Comparison of ENCODE assay signal across 14 cellular contexts in the genomic region with DNA sequence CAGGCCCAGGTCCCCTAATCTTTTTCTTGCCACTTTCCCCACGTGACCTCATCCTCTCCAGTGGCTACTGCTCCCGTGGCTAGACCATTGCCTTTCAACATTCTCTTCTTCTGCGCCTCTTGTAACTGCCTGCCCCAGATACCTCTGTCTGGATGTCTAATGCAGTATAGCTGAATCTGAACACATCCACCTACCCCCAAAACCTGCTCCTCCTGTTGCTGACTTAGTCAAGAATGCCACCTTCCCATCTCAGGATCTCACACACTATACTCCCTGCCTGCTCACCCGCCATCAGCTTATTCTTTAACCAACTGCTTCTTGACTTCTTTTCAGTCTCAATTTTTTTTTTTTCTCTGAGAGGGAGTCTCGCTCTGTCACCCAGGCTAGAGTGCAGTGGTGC. TPM values are rescaled to one million over a fixed set of nuclear protein-coding genes. Genes with fewer than 3 reads are reported as not detected.
DNase-seq lines count a peak whose midpoint lies in the region; ATAC-seq, FAIRE-seq and TF ChIP-seq lines count a peak whose summit lies in the region.
"Had no signal": no experiment of that assay in that cellular context is flagged by ENCODE, and none has a peak within 500 bp of the region (broad histone marks: within the 10 kb centered on the region; RNA-seq: fewer than 3 reads in every experiment).

No MANE protein-coding gene starts in this region.

- H3K27ac ChIP-seq in left ventricle myocardium inferior (replicated peaks) (peak overlapping the region; percentile 55), astrocyte (ENCODE audit: low read depth, low read length) (peak overlapping the region; percentile 11), mesodermal cell (ENCODE audit: low read depth, low read length, severe bottlenecking) (peak overlapping the region; percentile 10), upper lobe of right lung (peak overlapping the region; percentile 83)

- ATAC-seq in Right ventricle myocardium inferior (no peak), upper lobe of right lung (no peak)
- ATAC-seq: activated naive CD8-positive, alpha-beta T cell treated with anti-CD3 and anti-CD28 coated beads, Interleukin-2, amount 50 U/mL, for 24 hours; heart right ventricle; psoas muscle had no signal

- H3K9me3 ChIP-seq in left ventricle myocardium inferior (replicated peaks) = no peaks in the 10 kb centered on the region
- H3K9me3 ChIP-seq in astrocyte (ENCODE audit: insufficient read depth, low read depth, low read length) = no peaks in the 10 kb centered on the region
- no peaks in the 10 kb centered on the region for H3K9me3 ChIP-seq in mesodermal cell (ENCODE audit: control insufficient read depth, low read length)
- H3K9me3 ChIP-seq in upper lobe of right lung = no peaks in the 10 kb centered on the region
- H3K9me3 ChIP-seq: heart right ventricle, psoas muscle had no signal

- H3K36me3 Mint-ChIP-seq in astrocyte (ENCODE audit: low read depth, unreplicated experiment) = peaks cover 12% of the 10 kb centered on the region

- DNase-seq in left ventricle myocardium inferior (no peak), Right ventricle myocardium inferior (ENCODE audit: missing footprints) (no peak), astrocyte (ENCODE audit: low read depth) (no peak), upper lobe of right lung (no peak), T1000 (lab: John Stamatoyannopoulos, UW) (no peak), D721Med (ENCODE audit: insufficient read length, low spot score) (no peak)
- DNase-seq in activated naive CD4-positive, alpha-beta T cell (lab: John Stamatoyannopoulos, UW) = no peak
- DNase-seq: activated CD8-positive, alpha-beta memory T cell treated with anti-CD3 and anti-CD28 coated beads for 24 hours; activated naive CD8-positive, alpha-beta T cell treated with anti-CD3 and anti-CD28 coated beads, Interleukin-2, amount 50 U/mL, for 24 hours; heart right ventricle; NCI-H1092 treated with DMSO at 0.1 percent for 48 hours; NCI-H526; psoas muscle had no signal

- peaks cover 16% of the 10 kb centered on the region for H3K79me2 ChIP-seq in astrocyte (ENCODE audit: insufficient read depth, low read length)

- FAIRE-seq in astrocyte (lab: Jason Lieb, UNC) (no peak), D721Med (lab: Jason Lieb, UNC) (no peak)

- no peaks in the 10 kb centered on the region for H3K9me3 Mint-ChIP-seq in astrocyte (ENCODE audit: unreplicated experiment)
- H3K9me3 Mint-ChIP-seq: activated naive CD8-positive, alpha-beta T cell treated with anti-CD3 and anti-CD28 coated beads, Interleukin-2, amount 50 U/mL, for 24 hours had no signal

- intact Hi-C loops in left ventricle myocardium inferior (cut with micrococcal nuclease) = no loop called here
- intact Hi-C loops in Right ventricle myocardium inferior (cut with DNase I) = no loop called here
- intact Hi-C loops in upper lobe of right lung (cut with DNase I) = no loop called here

- TF ChIP-seq CTCF in left ventricle myocardium inferior (IDR thresholded peaks at IDR 0.05; ENCODE audit: borderline replicate concordance) = no peak
- no peak for TF ChIP-seq CTCF in astrocyte (IDR thresholded peaks at IDR 0.05; ENCODE audit: insufficient read depth, low read depth, low read length)
- no peak for TF ChIP-seq CTCF in upper lobe of right lung (IDR thresholded peaks at IDR 0.05)
- TF ChIP-seq CTCF in D721Med (IDR thresholded peaks at IDR 0.05; ENCODE audit: insufficient read depth, missing control alignments) = no peak

- H3K4me1 Mint-ChIP-seq in astrocyte (ENCODE audit: low read depth, unreplicated experiment) = peaks cover 23% of the 10 kb centered on the region

- no peaks in the 10 kb centered on the region for H3K27me3 Mint-ChIP-seq in astrocyte (ENCODE audit: low read depth, unreplicated experiment)
- H3K27me3 Mint-ChIP-seq: activated naive CD8-positive, alpha-beta T cell treated with anti-CD3 and anti-CD28 coated beads, Interleukin-2, amount 50 U/mL, for 24 hours had no signal

- 93 to 94% methylated on average over 4 of the region's 5 CpGs for WGBS in mesodermal cell (ENCODE audit: insufficient coverage in 2 of 2), 2 experiments

- H2AFZ ChIP-seq in astrocyte (ENCODE audit: low read depth, low read length) = no peak overlapping the region

- H3K27me3 ChIP-seq in left ventricle myocardium inferior (ENCODE audit: low read depth) = no peaks in the 10 kb centered on the region
- no peaks in the 10 kb centered on the region for H3K27me3 ChIP-seq in astrocyte (ENCODE audit: insufficient read depth, low read length)
- no peaks in the 10 kb centered on the region for H3K27me3 ChIP-seq in upper lobe of right lung
- H3K27me3 ChIP-seq: heart right ventricle had no signal

- H3K4me1 ChIP-seq in left ventricle myocardium inferior (peaks cover 30% of the 10 kb centered on the region), astrocyte (ENCODE audit: insufficient read depth, low read length) (peaks cover 27% of the 10 kb centered on the region), mesodermal cell (ENCODE audit: control insufficient read depth, insufficient read depth, low read length, poor library complexity, severe bottlenecking) (peaks cover 13% of the 10 kb centered on the region), upper lobe of right lung (peaks cover 50% of the 10 kb centered on the region)

- peak overlapping the region; percentile 21 for H3K4me3 Mint-ChIP-seq in astrocyte (ENCODE audit: unreplicated experiment)
- H3K4me3 Mint-ChIP-seq: activated naive CD8-positive, alpha-beta T cell treated with anti-CD3 and anti-CD28 coated beads, Interleukin-2, amount 50 U/mL, for 24 hours had no signal

- H3K27ac Mint-ChIP-seq in astrocyte (ENCODE audit: unreplicated experiment) = no peak overlapping the region
- H3K27ac Mint-ChIP-seq: activated naive CD8-positive, alpha-beta T cell treated with anti-CD3 and anti-CD28 coated beads, Interleukin-2, amount 50 U/mL, for 24 hours had no signal

- peaks cover 19% of the 10 kb centered on the region for H4K20me1 ChIP-seq in astrocyte (ENCODE audit: insufficient read depth, low read length)

- H3K9ac ChIP-seq in astrocyte (ENCODE audit: low read length) = no peak overlapping the region

- H3K4me2 ChIP-seq in astrocyte (ENCODE audit: low read length) = no peak overlapping the region

- H3K4me3 ChIP-seq in left ventricle myocardium inferior (no peak overlapping the region), astrocyte (ENCODE audit: insufficient read depth, low read depth, low read length) (no peak overlapping the region), mesodermal cell (ENCODE audit: extremely low read depth, insufficient read depth, low read length, poor library complexity, severe bottlenecking) (no peak overlapping the region), upper lobe of right lung (no peak overlapping the region)
- H3K4me3 ChIP-seq: heart right ventricle, psoas muscle had no signal

- H3K36me3 ChIP-seq in left ventricle myocardium inferior = peaks cover 17% of the 10 kb centered on the region
- peaks cover 10% of the 10 kb centered on the region for H3K36me3 ChIP-seq in astrocyte (ENCODE audit: insufficient read depth, low read length)
- peaks cover 30% of the 10 kb centered on the region for H3K36me3 ChIP-seq in mesodermal cell (ENCODE audit: control insufficient read depth, insufficient read depth, low read length)
- peaks cover 22% of the 10 kb centered on the region for H3K36me3 ChIP-seq in upper lobe of right lung

RNA-seq across cellular contexts. Expression of gene GPX1, which starts 5.1 kb away (rescaled TPM):
- total RNA-seq in left ventricle myocardium inferior (115 TPM), Right ventricle myocardium inferior (136 TPM), astrocyte (208 and 268 TPM in 2 replicates), upper lobe of right lung (415 TPM)
- polyA plus RNA-seq in mesodermal cell (2013, experiment 1 of 2) = 225 TPM
- 168 TPM for polyA plus RNA-seq in mesodermal cell (2013, experiment 2 of 2)

RNA-seq across cellular contexts. Expression of gene USP4, which starts 13.2 kb away (rescaled TPM):
- total RNA-seq in left ventricle myocardium inferior (37.3 TPM), Right ventricle myocardium inferior (39.4 TPM), astrocyte (31.8 and 33.8 TPM in 2 replicates), upper lobe of right lung (69.6 TPM)
- polyA plus RNA-seq in mesodermal cell (2013, experiment 1 of 2) = 33.7 TPM
- polyA plus RNA-seq in mesodermal cell (2013, experiment 2 of 2) = 30.5 TPM

RNA-seq across cellular contexts. Expression of gene RHOA, which starts 58.8 kb away (rescaled TPM):
- total RNA-seq in left ventricle myocardium inferior = 247 TPM
- total RNA-seq in Right ventricle myocardium inferior = 285 TPM
- 538 and 553 TPM in 2 replicates for total RNA-seq in astrocyte
- 591 TPM for polyA plus RNA-seq in mesodermal cell (2013, experiment 1 of 2)
- polyA plus RNA-seq in mesodermal cell (2013, experiment 2 of 2) = 531 TPM
- total RNA-seq in upper lobe of right lung = 543 TPM

RNA-seq across cellular contexts. Expression of gene TCTA, which starts 59.2 kb away (rescaled TPM):
- total RNA-seq in left ventricle myocardium inferior (17.7 TPM), Right ventricle myocardium inferior (17.1 TPM), astrocyte (14.7 and 15.3 TPM in 2 replicates), upper lobe of right lung (38.1 TPM)
- polyA plus RNA-seq in mesodermal cell (2013, experiment 1 of 2) = 8.6 TPM
- polyA plus RNA-seq in mesodermal cell (2013, experiment 2 of 2) = 9.0 TPM

Comparison
In these comparisons a context has a peak if more than half of its experiments do, and no peak if none do; other contexts are left out.
1. H3K27ac ChIP-seq: peak in every context shown above with its lines; median percentile 83 in upper lobe of right lung; 55 in left ventricle myocardium inferior; 11 in astrocyte; 10 in mesodermal cell.